23 cellular contexts compared by ENCODE assay signal in genomic region chr5:28082610-28083009, GRCh38.
"Had no signal": no experiment of that assay in that cellular context is flagged by ENCODE, and none has a peak within 500 bp of the region (broad histone marks: within the 10 kb centered on the region; RNA-seq: fewer than 3 reads in every experiment).

No MANE protein-coding gene starts in this region.

- ATAC-seq: K562 had no signal

- H3K27ac Mint-ChIP-seq: IgD-negative memory B cell had no signal

- H3K27ac ChIP-seq: HL-60, KMS-11, SJSA1, SK-N-MC had no signal

- H3K27me3 ChIP-seq: SJSA1 had no signal

- H3K27me3 Mint-ChIP-seq: IgD-negative memory B cell had no signal

- H3K4me1 ChIP-seq: SJSA1 had no signal

- H3K9me3 ChIP-seq: SJSA1 had no signal

- H3K4me3 ChIP-seq: K562, SJSA1, SK-N-MC had no signal

- DNase-seq: Kasumi-1, MM.1S, NCI-H1092 treated with DMSO at 0.1 percent for 48 hours, NCI-H1436, NCI-H187, NCI-H2029, NCI-H2081 treated with DMSO at 0.1 percent for 48 hours, NCI-H2171, NCI-H226, NCI-H446, NCI-H510A, NCI-H524 treated with DMSO at 0.1 percent for 48 hours, NCI-H69, NCI-H774, Right ventricle myocardium superior, RPMI8226, SIG-M5 had no signal

- H3K4me1 Mint-ChIP-seq: IgD-negative memory B cell had no signal

- H3K36me3 ChIP-seq: SJSA1 had no signal

- H3K36me3 Mint-ChIP-seq: IgD-negative memory B cell had no signal

- H3K4me3 Mint-ChIP-seq: IgD-negative memory B cell had no signal
